11 cellular contexts compared by ENCODE assay signal in the genomic region with DNA sequence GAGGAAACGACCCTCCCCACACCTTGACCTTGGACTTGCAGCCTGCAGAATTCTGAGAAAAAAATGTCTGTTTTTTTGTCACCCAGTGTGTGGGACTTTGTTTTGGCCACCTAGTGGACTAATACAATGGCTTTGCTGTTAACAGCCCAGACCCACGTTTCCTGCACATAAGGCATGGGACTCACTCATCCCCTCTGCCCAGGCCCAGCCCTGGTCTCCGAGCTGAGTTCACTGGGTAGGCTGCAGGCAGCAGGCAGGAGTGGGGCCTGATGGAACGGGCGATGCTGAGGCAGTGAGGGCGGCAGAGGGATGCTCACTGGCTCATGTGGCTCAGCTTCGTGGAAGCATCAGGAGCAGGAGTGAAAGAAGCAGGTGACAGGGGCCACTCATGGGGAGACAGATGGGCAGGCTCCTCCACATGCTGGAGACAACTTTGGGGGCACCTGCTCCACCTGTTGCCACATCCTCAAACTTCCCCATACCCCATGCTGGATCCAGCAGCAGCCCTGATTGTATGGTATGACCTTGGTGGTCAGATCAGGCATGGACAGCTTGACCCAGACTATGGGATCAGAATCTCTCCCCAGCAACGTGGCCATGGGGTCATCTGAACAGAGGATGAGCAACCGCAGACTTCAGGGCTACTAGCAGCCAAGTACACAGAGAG.
DNase-seq lines count a peak whose midpoint lies in the region; ATAC-seq and TF ChIP-seq lines count a peak whose summit lies in the region.
"Had no signal": no experiment of that assay in that cellular context is flagged by ENCODE, and none has a peak within 500 bp of the region (broad histone marks: within the 10 kb centered on the region; RNA-seq: fewer than 3 reads in every experiment).

No MANE protein-coding gene starts in this region.

- peaks cover 40% of the 10 kb centered on the region for H3K36me3 Mint-ChIP-seq in activated T-cell treated with anti-CD3 and anti-CD28 coated beads, Interleukin-2, amount 50 U/mL, for 4 hours (ENCODE audit: insufficient read depth)
- peaks cover 4% of the 10 kb centered on the region in 2 donors for H3K36me3 Mint-ChIP-seq in stimulated activated naive B cell treated with anti-CD40 and anti-IgM and Interleukin-4, amounts not matched to agents 10 μg/mL and 1 μg/mL and 100 μg/mL, for 72 hours

- no peak for ATAC-seq in activated T-cell treated with anti-CD3 and anti-CD28 coated beads, Interleukin-2, amount 50 U/mL, for 4 hours
- no peak for ATAC-seq in stimulated activated naive B cell treated with anti-CD40 and anti-IgM and Interleukin-4, amounts not matched to agents 10 μg/mL and 1 μg/mL and 100 μg/mL, for 72 hours (replicated peaks)
- ATAC-seq: right cardiac atrium had no signal

- peaks cover 0 to 39% (median 0%) of the 10 kb centered on the region in 6 donors for H3K36me3 ChIP-seq in spleen

- peaks cover 7% of the 10 kb centered on the region for H3K4me1 Mint-ChIP-seq in activated T-cell treated with anti-CD3 and anti-CD28 coated beads, Interleukin-2, amount 50 U/mL, for 4 hours (ENCODE audit: low read depth)
- H3K4me1 Mint-ChIP-seq in stimulated activated naive B cell treated with anti-CD40 and anti-IgM and Interleukin-4, amounts not matched to agents 10 μg/mL and 1 μg/mL and 100 μg/mL, for 72 hours, result peaks cover 0 to 10% of the 10 kb centered on the region in 2 donors

- H3K27me3 ChIP-seq in spleen (replicated peaks in 1 of 7), result no peaks in the 10 kb centered on the region
- H3K27me3 ChIP-seq: BLaER1 treated with 17β-estradiol and CSF1 and Interleukin-3, amounts not matched to agents 10 nM and 100 nM had no signal

- H3K4me3 Mint-ChIP-seq in activated T-cell treated with anti-CD3 and anti-CD28 coated beads, Interleukin-2, amount 50 U/mL, for 4 hours, result no peak overlapping the region
- no peak overlapping the region for H3K4me3 Mint-ChIP-seq in stimulated activated naive B cell treated with anti-CD40 and anti-IgM and Interleukin-4, amounts not matched to agents 10 μg/mL and 1 μg/mL and 100 μg/mL, for 72 hours

- no peak for TF ChIP-seq POLR2A in spleen (IDR thresholded peaks at IDR 0.05)

- H3K9me3 ChIP-seq in spleen, result no peaks in the 10 kb centered on the region

- no peak overlapping the region for H3K27ac ChIP-seq in spleen
- H3K27ac ChIP-seq: BLaER1 treated with 17β-estradiol and CSF1 and Interleukin-3, amounts not matched to agents 10 nM and 100 nM had no signal

- no peak overlapping the region for H3K27ac Mint-ChIP-seq in stimulated activated naive B cell treated with anti-CD40 and anti-IgM and Interleukin-4, amounts not matched to agents 10 μg/mL and 1 μg/mL and 100 μg/mL, for 72 hours

- intact Hi-C loops in spleen (cut with DNase I; ENCODE audit: low total_unique reads), result no loop called here

- DNase-seq in activated T-cell treated with anti-CD3 and anti-CD28 coated beads, Interleukin-2, amount 50 U/mL, for 48 hours, result peak; percentile 12 to 14
- no peak for DNase-seq in activated T-cell treated with anti-CD3 and anti-CD28 coated beads, Interleukin-2, amount 50 U/mL, for 4 hours
- DNase-seq in HT-29 (ENCODE audit: low spot score), result peak; percentile 7
- no peak for DNase-seq in epithelial cell of proximal tubule (ENCODE audit: low read depth)
- DNase-seq in spleen, result peak; percentile 49
- no peak for DNase-seq in stimulated activated naive B cell treated with anti-CD40 and anti-IgM and Interleukin-4, amounts not matched to agents 10 μg/mL and 1 μg/mL and 100 μg/mL, for 72 hours
- DNase-seq in SK-N-DZ (ENCODE audit: low spot score), result no peak
- DNase-seq in retina, result no peak
- DNase-seq: amygdala, right cardiac atrium had no signal

- H3K27me3 Mint-ChIP-seq in activated T-cell treated with anti-CD3 and anti-CD28 coated beads, Interleukin-2, amount 50 U/mL, for 4 hours (ENCODE audit: low read depth), result no peaks in the 10 kb centered on the region
- H3K27me3 Mint-ChIP-seq in stimulated activated naive B cell treated with anti-CD40 and anti-IgM and Interleukin-4, amounts not matched to agents 10 μg/mL and 1 μg/mL and 100 μg/mL, for 72 hours, result no peaks in the 10 kb centered on the region

- H3K4me3 ChIP-seq in epithelial cell of proximal tubule (ENCODE audit: low read depth, low read length), result no peak overlapping the region
- no peak overlapping the region for H3K4me3 ChIP-seq in spleen
- H3K4me3 ChIP-seq: BLaER1 treated with 17β-estradiol and CSF1 and Interleukin-3, amounts not matched to agents 10 nM and 100 nM had no signal

- WGBS in spleen, 5 donors, result 78 to 85% (median 82%) methylated on average over 9 of the region's 9 CpGs

- no peaks in the 10 kb centered on the region for H3K9me3 Mint-ChIP-seq in activated T-cell treated with anti-CD3 and anti-CD28 coated beads, Interleukin-2, amount 50 U/mL, for 4 hours
- peaks cover 0 to 2% of the 10 kb centered on the region in 2 donors for H3K9me3 Mint-ChIP-seq in stimulated activated naive B cell treated with anti-CD40 and anti-IgM and Interleukin-4, amounts not matched to agents 10 μg/mL and 1 μg/mL and 100 μg/mL, for 72 hours

- no peaks in the 10 kb centered on the region for H3K4me1 ChIP-seq in spleen

- TF ChIP-seq CTCF in epithelial cell of proximal tubule (conservative IDR thresholded peaks at IDR 0.05; ENCODE audit: low read depth, low read length) (peak; percentile 26), spleen (IDR thresholded peaks at IDR 0.05 in 8 of 11, conservative IDR thresholded peaks at IDR 0.05 in 3 of 11) (no peak)

Comparison
In these comparisons a context has a peak if more than half of its experiments do, and no peak if none do; other contexts are left out.
1. DNase-seq: peak in activated T-cell treated with anti-CD3 and anti-CD28 coated beads, Interleukin-2, amount 50 U/mL, for 48 hours (2 of 2), HT-29 (single experiment) and spleen (single experiment); none in activated T-cell treated with anti-CD3 and anti-CD28 coated beads, Interleukin-2, amount 50 U/mL, for 4 hours (single experiment), epithelial cell of proximal tubule (single experiment), stimulated activated naive B cell treated with anti-CD40 and anti-IgM and Interleukin-4, amounts not matched to agents 10 μg/mL and 1 μg/mL and 100 μg/mL, for 72 hours (single experiment), SK-N-DZ (single experiment) and retina (single experiment).